Comparison of ENCODE assay signal across 11 cellular contexts in genomic region chr9:36698984-36699383, GRCh38.
"Had no signal": no experiment of that assay in that cellular context is flagged by ENCODE, and none has a peak within 500 bp of the region (broad histone marks: within the 10 kb centered on the region; RNA-seq: fewer than 3 reads in every experiment).

No MANE protein-coding gene starts in this region.

- H3K4me1 ChIP-seq: HAP-1 had no signal

- H3K36me3 ChIP-seq: HAP-1 had no signal

- H3K4me3 ChIP-seq: GM23248, GM23338, HAP-1 had no signal

- ATAC-seq: GM23338, HCT116 had no signal

- H3K9ac ChIP-seq: GM23248 had no signal

- H3K4me2 ChIP-seq: GM23338 had no signal

- H3K27ac ChIP-seq: GM23248 had no signal

- DNase-seq: GM23248, GOT3, H7, H9, HCEC 1CT, HFFc6 had no signal

- FAIRE-seq: H1, H54 had no signal

- H3K9me3 ChIP-seq: HAP-1 had no signal
